ENCODE assay signal across 8 cellular contexts in the genomic region with DNA sequence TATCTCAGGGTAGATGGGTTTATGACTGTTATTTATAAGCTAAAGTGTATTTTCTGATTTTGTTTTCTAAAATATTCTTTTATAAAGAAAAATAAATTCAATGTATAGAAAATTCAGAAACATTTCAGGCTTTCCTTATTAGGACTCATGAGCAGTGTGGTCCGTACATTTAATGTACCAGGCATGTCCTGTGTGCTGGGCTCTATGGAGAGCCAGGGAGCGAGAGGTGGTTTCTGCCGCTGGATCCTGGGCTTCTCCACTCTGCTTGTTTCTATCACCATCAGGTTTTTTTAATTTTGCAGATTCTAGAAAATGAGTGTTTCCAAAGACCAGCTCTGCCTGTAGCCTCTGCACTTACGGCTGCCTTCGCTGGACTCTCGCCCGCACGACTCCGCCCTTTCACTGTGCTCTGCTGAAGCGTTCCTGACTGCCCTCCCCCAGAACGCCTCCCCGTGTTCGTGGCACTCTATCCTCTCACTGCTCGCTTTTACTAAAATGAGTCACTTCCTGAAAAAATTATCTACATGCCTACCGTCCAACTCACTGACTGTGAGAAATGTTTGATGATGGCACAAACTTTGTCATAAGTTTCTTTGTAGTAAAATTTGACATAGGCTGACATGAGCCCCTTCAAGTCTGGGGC.
DNase-seq lines count a peak whose midpoint lies in the region; ATAC-seq and TF ChIP-seq lines count a peak whose summit lies in the region.

No MANE protein-coding gene starts in this region.

- H3K27ac ChIP-seq in WERI-Rb-1, result no peak overlapping the region

- no peaks in the 10 kb centered on the region for H3K9me3 ChIP-seq in WERI-Rb-1 (ENCODE audit: severe bottlenecking)

- DNase-seq in GM13977 (ENCODE audit: low spot score) (peak; percentile 59), NOMO-1 treated with dmso at 0.1 percent for 144 hours (lab: John Stamatoyannopoulos, UW; ENCODE audit: unreplicated experiment) (peak; percentile 81), left cardiac atrium (peak; percentile 86), WERI-Rb-1 (no peak), cortex of kidney (lab: John Stamatoyannopoulos, UW) (no peak)
- DNase-seq in activated gamma-delta T cell treated with anti-CD3 and anti-CD28 coated beads, Interleukin-2, amount 50 U/mL, for 16 hours (ENCODE audit: low read depth), result peak; percentile 17
- DNase-seq in stimulated activated CD4-positive, alpha-beta T cell treated with anti-CD3 and anti-CD28 coated beads, Interleukin-15, amount 100 ng/mL, for 24 hours, result peak; percentile 57

- no peaks in the 10 kb centered on the region for H3K27me3 ChIP-seq in WERI-Rb-1 (ENCODE audit: insufficient read depth, low read depth, severe bottlenecking)

- no peak overlapping the region for H3K4me3 ChIP-seq in WERI-Rb-1 (ENCODE audit: low read depth, low read length)

- in situ Hi-C loops in GM13977 (cut with MboI; ENCODE audit: low pct_unique_long_range_greater_than_20kb, low sequenced_read_pairs, unreplicated experiment), result no loop called here

- ATAC-seq in HG02610 (IDR thresholded peaks at IDR 0.05; ENCODE audit: unreplicated experiment), result peak; percentile 61
- peak; percentile 98 to 99 for ATAC-seq in left cardiac atrium

- intact Hi-C loops in left cardiac atrium (cut with DNase I), result no loop called here

- H3K36me3 ChIP-seq in WERI-Rb-1, result no peaks in the 10 kb centered on the region

- TF ChIP-seq CTCF in GM13977 (IDR thresholded peaks at IDR 0.05; ENCODE audit: extremely low read depth, insufficient read depth, missing control alignments), result no peak
- no peak for TF ChIP-seq CTCF in WERI-Rb-1 (IDR thresholded peaks at IDR 0.05; ENCODE audit: low read depth, low read length)

Comparison
In these comparisons a context has a peak if more than half of its experiments do, and no peak if none do; other contexts are left out.
1. DNase-seq: peak in GM13977 (single experiment), NOMO-1 treated with dmso at 0.1 percent for 144 hours (single experiment), activated gamma-delta T cell treated with anti-CD3 and anti-CD28 coated beads, Interleukin-2, amount 50 U/mL, for 16 hours (single experiment), left cardiac atrium (single experiment) and stimulated activated CD4-positive, alpha-beta T cell treated with anti-CD3 and anti-CD28 coated beads, Interleukin-15, amount 100 ng/mL, for 24 hours (single experiment); none in WERI-Rb-1 (single experiment) and cortex of kidney (single experiment).